22 cellular contexts compared by ENCODE assay signal in the genomic region with DNA sequence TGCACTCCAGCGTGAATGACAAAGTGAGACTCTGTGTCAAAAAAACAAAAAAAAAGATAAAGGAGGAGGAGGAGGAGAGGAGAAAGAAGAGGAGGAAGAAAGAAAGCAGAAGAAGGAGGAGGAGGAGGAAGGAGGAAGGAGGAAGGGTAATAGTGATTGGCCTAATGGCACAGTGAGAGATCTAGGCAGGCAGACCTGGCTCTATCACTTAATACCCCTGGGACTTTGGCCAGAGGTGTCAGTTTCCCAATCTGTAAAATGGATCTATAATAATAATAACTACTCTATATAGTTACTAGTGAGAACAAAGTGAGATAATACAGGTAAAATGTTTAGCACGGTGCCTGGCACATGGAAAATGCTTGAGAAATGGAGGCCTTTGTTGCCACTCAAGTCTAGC. TPM values are rescaled to one million over a fixed set of nuclear protein-coding genes. Genes with fewer than 3 reads are reported as not detected.
DNase-seq lines count a peak whose midpoint lies in the region; ATAC-seq, FAIRE-seq and TF ChIP-seq lines count a peak whose summit lies in the region.
"Had no signal": no experiment of that assay in that cellular context is flagged by ENCODE, and none has a peak within 500 bp of the region (broad histone marks: within the 10 kb centered on the region; RNA-seq: fewer than 3 reads in every experiment).

No MANE protein-coding gene starts in this region.

- no peaks in the 10 kb centered on the region for H3K27me3 ChIP-seq in BLaER1 treated with 17β-estradiol and CSF1 and Interleukin-3, amounts not matched to agents 10 nM and 100 nM
- H3K27me3 ChIP-seq in OCI-LY3 (ENCODE audit: low read depth, low read length) (no peaks in the 10 kb centered on the region), osteoblast (ENCODE audit: insufficient read depth, low read length) (peaks cover 5% of the 10 kb centered on the region)
- H3K27me3 ChIP-seq: Peyer's patch had no signal

- H3K9me3 Mint-ChIP-seq in memory B cell = no peaks in the 10 kb centered on the region
- no peaks in the 10 kb centered on the region for H3K9me3 Mint-ChIP-seq in activated T-cell treated with anti-CD3 and anti-CD28 coated beads, Interleukin-2, amount 50 U/mL, for 72 hours

- intact Hi-C loops in cardiac septum (cut with DNase I) = no loop called here

- DNase-seq in memory B cell (ENCODE audit: low spot score in 2 of 2) (no peak), osteoblast (ENCODE audit: insufficient read length, low spot score, missing footprints) (no peak), D721Med (ENCODE audit: insufficient read length, low spot score) (no peak), cardiac septum (ENCODE audit: low spot score) (no peak)
- no peak for DNase-seq in stimulated activated CD4-positive, alpha-beta T cell treated with anti-CD3 and anti-CD28 coated beads, Interleukin-12 subunit alpha, Interleukin-12 subunit beta, amount 100 ng/mL, for 4 hours
- DNase-seq in activated T-cell treated with anti-CD3 and anti-CD28 coated beads, Interleukin-2, amount 50 U/mL, for 72 hours = no peak
- DNase-seq: Calu3, DMS153, NCI-H1105 treated with DMSO at 0.1 percent for 48 hours, NCI-H146, NCI-H1930, NCI-H2107, NCI-H446, NCI-H524 treated with DMSO at 0.1 percent for 48 hours, NCI-H82, Peyer's patch, SHP77 treated with DMSO at 0.1 percent for 48 hours had no signal

- H3K27ac Mint-ChIP-seq in memory B cell = peak overlapping the region; percentile 71
- H3K27ac Mint-ChIP-seq in activated T-cell treated with anti-CD3 and anti-CD28 coated beads, Interleukin-2, amount 50 U/mL, for 72 hours = no peak overlapping the region

- TF ChIP-seq CTCF in OCI-LY3 (IDR thresholded peaks at IDR 0.05; ENCODE audit: low read depth, low read length) (no peak), osteoblast (IDR thresholded peaks at IDR 0.05; ENCODE audit: extremely low read depth, low read depth, low read length) (no peak), D721Med (IDR thresholded peaks at IDR 0.05; ENCODE audit: insufficient read depth, missing control alignments) (no peak)

- no peaks in the 10 kb centered on the region for H3K9me3 ChIP-seq in BLaER1 treated with 17β-estradiol and CSF1 and Interleukin-3, amounts not matched to agents 10 nM and 100 nM (replicated peaks in 1 of 11)
- no peaks in the 10 kb centered on the region for H3K9me3 ChIP-seq in OCI-LY3 (ENCODE audit: insufficient read depth, low read length)
- no peaks in the 10 kb centered on the region for H3K9me3 ChIP-seq in osteoblast (ENCODE audit: low read depth, low read length)
- H3K9me3 ChIP-seq: A549, Peyer's patch had no signal

- H3K79me2 ChIP-seq in OCI-LY3 (ENCODE audit: low read length) (no peaks in the 10 kb centered on the region), osteoblast (ENCODE audit: insufficient read depth, low read length) (no peaks in the 10 kb centered on the region)

- peaks cover 12% of the 10 kb centered on the region for H3K4me1 Mint-ChIP-seq in memory B cell
- H3K4me1 Mint-ChIP-seq in activated T-cell treated with anti-CD3 and anti-CD28 coated beads, Interleukin-2, amount 50 U/mL, for 72 hours (ENCODE audit: low read depth) = peaks cover 21% of the 10 kb centered on the region

- peak overlapping the region in 4 of 11 experiments; percentile 13 to 47 (median 30); a peak in 4 of 22 replicates for H3K9ac ChIP-seq in BLaER1 treated with 17β-estradiol and CSF1 and Interleukin-3, amounts not matched to agents 10 nM and 100 nM
- peak overlapping the region; percentile 32; the same call in 1 of the 2 replicates for H3K9ac ChIP-seq in OCI-LY3 (ENCODE audit: low read length)

- H3K4me3 ChIP-seq in BLaER1 treated with 17β-estradiol and CSF1 and Interleukin-3, amounts not matched to agents 10 nM and 100 nM = no peak overlapping the region
- H3K4me3 ChIP-seq in OCI-LY3 (ENCODE audit: low read length) (no peak overlapping the region), osteoblast (ENCODE audit: insufficient read depth, low read length) (no peak overlapping the region)
- H3K4me3 ChIP-seq: A549, Peyer's patch had no signal

- no peak for ATAC-seq in memory B cell (ENCODE audit: low read depth)
- ATAC-seq in activated T-cell treated with anti-CD3 and anti-CD28 coated beads, Interleukin-2, amount 50 U/mL, for 72 hours (replicated peaks in 1 of 2) = no peak
- ATAC-seq: A549, HCT116 had no signal

- H3K4me1 ChIP-seq in BLaER1 treated with 17β-estradiol and CSF1 and Interleukin-3, amounts not matched to agents 10 nM and 100 nM = peaks cover 30 to 46% (median 36%) of the 10 kb centered on the region in 10 experiments
- H3K4me1 ChIP-seq in OCI-LY3 (ENCODE audit: low read length) (peaks cover 36% of the 10 kb centered on the region), osteoblast (ENCODE audit: insufficient read depth, low read length) (peaks cover 13% of the 10 kb centered on the region)
- H3K4me1 ChIP-seq: A549, Peyer's patch had no signal

- H2AFZ ChIP-seq in OCI-LY3 (ENCODE audit: low read depth, low read length) (no peak overlapping the region), osteoblast (ENCODE audit: low read length) (no peak overlapping the region)

- H3K4me3 Mint-ChIP-seq in memory B cell = no peak overlapping the region
- no peak overlapping the region for H3K4me3 Mint-ChIP-seq in activated T-cell treated with anti-CD3 and anti-CD28 coated beads, Interleukin-2, amount 50 U/mL, for 72 hours

- FAIRE-seq in D721Med (lab: Jason Lieb, UNC) = no peak
- FAIRE-seq: A549, GM19239 had no signal

- H3K36me3 Mint-ChIP-seq in memory B cell = no peaks in the 10 kb centered on the region
- H3K36me3 Mint-ChIP-seq in activated T-cell treated with anti-CD3 and anti-CD28 coated beads, Interleukin-2, amount 50 U/mL, for 72 hours (ENCODE audit: insufficient read depth in 2 of 2) = no peaks in the 10 kb centered on the region

- no peaks in the 10 kb centered on the region for H4K20me1 ChIP-seq in BLaER1 treated with 17β-estradiol and CSF1 and Interleukin-3, amounts not matched to agents 10 nM and 100 nM
- H4K20me1 ChIP-seq in OCI-LY3 (ENCODE audit: insufficient read depth, low read length) (no peaks in the 10 kb centered on the region), osteoblast (ENCODE audit: insufficient read depth, low read length) (no peaks in the 10 kb centered on the region)

- peaks cover 9% of the 10 kb centered on the region for H3K27me3 Mint-ChIP-seq in memory B cell
- peaks cover 22% of the 10 kb centered on the region for H3K27me3 Mint-ChIP-seq in activated T-cell treated with anti-CD3 and anti-CD28 coated beads, Interleukin-2, amount 50 U/mL, for 72 hours (ENCODE audit: low read depth)

- peak overlapping the region in 7 of 11 experiments; percentile 20 to 71 (median 49); a peak in 11 of 22 replicates for H3K27ac ChIP-seq in BLaER1 treated with 17β-estradiol and CSF1 and Interleukin-3, amounts not matched to agents 10 nM and 100 nM
- H3K27ac ChIP-seq in OCI-LY3 (ENCODE audit: low read length) (no peak overlapping the region), osteoblast (ENCODE audit: low read depth, low read length) (no peak overlapping the region)
- H3K27ac ChIP-seq: A549, Peyer's patch had no signal

- peak overlapping the region; percentile 31 to 89 (median 73) for H3K4me2 ChIP-seq in BLaER1 treated with 17β-estradiol and CSF1 and Interleukin-3, amounts not matched to agents 10 nM and 100 nM
- H3K4me2 ChIP-seq in OCI-LY3 (ENCODE audit: low read length) (peak overlapping the region; percentile 71), osteoblast (ENCODE audit: insufficient read depth, low read length) (peak overlapping the region; percentile 43)
- H3K4me2 ChIP-seq: A549 had no signal

- H3K36me3 ChIP-seq in BLaER1 treated with 17β-estradiol and CSF1 and Interleukin-3, amounts not matched to agents 10 nM and 100 nM = no peaks in the 10 kb centered on the region
- H3K36me3 ChIP-seq in OCI-LY3 (replicated peaks; ENCODE audit: low read depth, low read length) (no peaks in the 10 kb centered on the region), osteoblast (ENCODE audit: insufficient read depth, low read length) (no peaks in the 10 kb centered on the region)
- H3K36me3 ChIP-seq: Peyer's patch had no signal

RNA-seq across cellular contexts. Expression of gene ASPHD2, which starts 25.2 kb away (rescaled TPM):
- total RNA-seq in osteoblast (3.2 and 6.2 TPM in 2 replicates), cardiac septum (0.32 TPM)
- 10 to 100 TPM; 14.6 to 18.1 TPM for total RNA-seq in activated T-cell treated with anti-CD3 and anti-CD28 coated beads, Interleukin-2, amount 50 U/mL, for 72 hours

Comparison
In these comparisons a context has a peak if more than half of its experiments do, and no peak if none do; other contexts are left out.
1. H3K27ac ChIP-seq: peak in BLaER1 treated with 17β-estradiol and CSF1 and Interleukin-3, amounts not matched to agents 10 nM and 100 nM (7 of 11); none in OCI-LY3 (single experiment) and osteoblast (single experiment).
2. Peak in every context shown above with its lines, with median percentiles within 50 percentile points of each other: H3K4me2 ChIP-seq.